In genomic region chr12:56152756-56153137, GRCh38 we compare ENCODE assay signal across 1 cellular context.
TF ChIP-seq lines count a peak whose summit lies in the region.

No MANE protein-coding gene starts in this region.

TF ChIP-seq in HCT116, 20 proteins besides CTCF, POLR2A, EP300 and RAD21 (continued from another document):
- TF ChIP-seq CBX3 (IDR thresholded peaks at IDR 0.05; ENCODE audit: low read depth): no peak
- TF ChIP-seq POLR2AphosphoS5 (IDR thresholded peaks at IDR 0.05; ENCODE audit: low read depth, low read length): no peak
- TF ChIP-seq FOSL1 (IDR thresholded peaks at IDR 0.05; ENCODE audit: low read depth): no peak
